ENCODE assay signal across 8 cellular contexts in the genomic region with DNA sequence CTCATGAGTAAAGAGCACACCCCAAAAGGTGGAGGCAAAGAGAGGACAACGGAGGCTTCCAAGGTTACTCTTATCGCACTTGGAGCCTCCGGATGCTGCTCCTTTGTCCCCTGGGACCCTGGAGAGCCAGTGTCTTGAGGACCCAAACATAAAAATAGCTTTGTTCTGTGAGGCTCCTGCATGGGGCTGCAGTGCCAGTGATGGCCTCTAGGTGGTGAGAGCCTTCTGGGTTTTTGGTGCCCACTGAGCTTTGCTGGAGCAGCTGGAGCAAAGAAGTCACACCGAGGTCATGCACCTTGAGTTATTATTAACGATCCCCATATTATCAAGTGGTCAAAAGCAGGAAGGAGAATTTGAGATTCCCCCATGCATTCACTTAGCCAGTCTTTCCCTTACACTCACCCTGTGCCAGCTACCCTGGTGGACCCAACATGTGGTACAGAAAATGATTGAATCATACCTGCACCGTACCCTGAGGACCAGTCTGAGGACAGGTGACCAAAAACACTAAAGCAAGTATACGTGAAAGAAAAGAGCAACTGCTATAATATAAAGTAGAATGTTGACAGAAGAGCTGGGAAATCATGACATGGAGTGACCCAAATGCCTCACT. TPM values are rescaled to one million over a fixed set of nuclear protein-coding genes. Genes with fewer than 3 reads are reported as not detected.
A peak's percentile ranks its signal among the peaks of the same experiment; 100 is the strongest.
DNase-seq lines count a peak whose midpoint lies in the region; ATAC-seq and TF ChIP-seq lines count a peak whose summit lies in the region.

No MANE protein-coding gene starts in this region.

- H3K4me3 ChIP-seq in Peyer's patch, result no peak overlapping the region
- no peak overlapping the region for H3K4me3 ChIP-seq in thoracic aorta

- ATAC-seq in memory B cell (ENCODE audit: low read depth) (no peak), thoracic aorta (ENCODE audit: insufficient number of reproducible peaks, low FRiP score, low read depth) (no peak)

- H3K4me1 ChIP-seq in Peyer's patch, result no peaks in the 10 kb centered on the region
- H3K4me1 ChIP-seq in thoracic aorta (ENCODE audit: control insufficient read depth in 1 of 2, low read depth in 2 of 2), result no peaks in the 10 kb centered on the region

- H3K27ac Mint-ChIP-seq in MCF 10A (ENCODE audit: low read depth, unreplicated experiment), result no peak overlapping the region
- no peak overlapping the region for H3K27ac Mint-ChIP-seq in memory B cell

- intact Hi-C loops in MCF 10A (cut with micrococcal nuclease), result no loop called here

- POLR2A ChIA-PET in MCF 10A (lab: Yijun Ruan, JAX), result no interaction called here

- TF ChIP-seq CTCF in Peyer's patch (IDR thresholded peaks at IDR 0.05), result peak; percentile 30 to 71 (median 48)
- peak; percentile 16 for TF ChIP-seq CTCF in MCF 10A (IDR thresholded peaks at IDR 0.05; ENCODE audit: unreplicated experiment)
- peak; percentile 52 for TF ChIP-seq CTCF in thoracic aorta (IDR thresholded peaks at IDR 0.05)

- H3K27me3 ChIP-seq in Peyer's patch, result no peaks in the 10 kb centered on the region
- no peaks in the 10 kb centered on the region for H3K27me3 ChIP-seq in thoracic aorta (replicated peaks; ENCODE audit: insufficient read depth)

- no peaks in the 10 kb centered on the region for H3K36me3 ChIP-seq in Peyer's patch
- no peaks in the 10 kb centered on the region for H3K36me3 ChIP-seq in thoracic aorta

- H3K4me1 Mint-ChIP-seq in MCF 10A (ENCODE audit: insufficient read depth, unreplicated experiment) (no peaks in the 10 kb centered on the region), memory B cell (no peaks in the 10 kb centered on the region)

- no peak overlapping the region for H3K4me3 Mint-ChIP-seq in MCF 10A (ENCODE audit: unreplicated experiment)
- H3K4me3 Mint-ChIP-seq in memory B cell, result no peak overlapping the region

- peaks cover 0 to 5% (median 0%) of the 10 kb centered on the region in 4 donors for H3K9me3 ChIP-seq in Peyer's patch
- H3K9me3 ChIP-seq in thoracic aorta, result peaks cover 3% of the 10 kb centered on the region

- peak; percentile 59 for DNase-seq in DMS53 (lab: John Stamatoyannopoulos, UW)
- peak in 2 of 3 donors; percentile 48 to 61 for DNase-seq in Peyer's patch
- no peak for DNase-seq in MCF 10A (ENCODE audit: unreplicated experiment)
- DNase-seq in memory B cell (ENCODE audit: low spot score in 2 of 2), result peak; percentile 1 to 42
- DNase-seq in thoracic aorta (ENCODE audit: low spot score), result no peak
- no peak for DNase-seq in NCI-H345 (lab: John Stamatoyannopoulos, UW)
- no peak for DNase-seq in Kasumi-1 (lab: John Stamatoyannopoulos, UW)
- DNase-seq in SW480 (ENCODE audit: low spot score), result no peak

- peaks cover 27% of the 10 kb centered on the region for H3K9me3 Mint-ChIP-seq in MCF 10A (ENCODE audit: unreplicated experiment)
- peaks cover 8% of the 10 kb centered on the region for H3K9me3 Mint-ChIP-seq in memory B cell

- H3K36me3 Mint-ChIP-seq in MCF 10A (ENCODE audit: insufficient read depth, unreplicated experiment) (no peaks in the 10 kb centered on the region), memory B cell (peaks cover 2% of the 10 kb centered on the region)

- H3K27me3 Mint-ChIP-seq in MCF 10A (ENCODE audit: insufficient read depth, unreplicated experiment) (no peaks in the 10 kb centered on the region), memory B cell (no peaks in the 10 kb centered on the region)

- H3K27ac ChIP-seq in Peyer's patch, result no peak overlapping the region
- no peak overlapping the region for H3K27ac ChIP-seq in thoracic aorta

- TF ChIP-seq POLR2A in Peyer's patch (IDR thresholded peaks at IDR 0.05), result no peak

- no TSS peak for BruUV-seq in MCF 10A (replicated peaks; lab: Mats Ljungman, UMichigan)

- CTCF ChIA-PET in MCF 10A (lab: Yijun Ruan, JAX), result interaction anchor here (1.0 kb wide), 1 partner anchor 9 kb away, joined by 3 read pairs; no protein-coding TSS in a partner anchor

RNA-seq across cellular contexts. Expression of a gene that starts 41.5 kb away (rescaled TPM):
- total RNA-seq in Peyer's patch (10 to 100 TPM in 1 of 4 donors, 1 to 10 TPM in 3; 5.1 to 10.7 (median 8.9) TPM), MCF 10A (2022) (not detected in 2 replicates), thoracic aorta (1 to 10 TPM in 1 of 2 donors, under 1 TPM in 1; 0.54 to 2.3 TPM)

Comparison
In these comparisons a context has a peak if more than half of its experiments do, and no peak if none do; other contexts are left out.
1. DNase-seq: peak in DMS53 (single experiment), Peyer's patch (2 of 3) and memory B cell (2 of 2); none in MCF 10A (single experiment), thoracic aorta (single experiment), NCI-H345 (single experiment), Kasumi-1 (0 of 2) and SW480 (single experiment).
2. Peak in every context shown above with its lines, with median percentiles within 50 percentile points of each other: CTCF ChIP-seq.